ENCODE assay signal across 8 cellular contexts in genomic region chr3:49673131-49673714, GRCh38. TPM values are rescaled to one million over a fixed set of nuclear protein-coding genes. Genes with fewer than 3 reads are reported as not detected.
DNase-seq lines count a peak whose midpoint lies in the region; ATAC-seq and TF ChIP-seq lines count a peak whose summit lies in the region.

No MANE protein-coding gene starts in this region.

- no peak for TF ChIP-seq CTCF in neural progenitor cell (IDR thresholded peaks at IDR 0.05)

- H3K9me3 ChIP-seq in NT2/D1 (ENCODE audit: insufficient read depth, low read length) (no peaks in the 10 kb centered on the region), neural progenitor cell (ENCODE audit: low read depth) (no peaks in the 10 kb centered on the region)

- H2AFZ ChIP-seq in neural progenitor cell (replicated peaks): peak overlapping the region; percentile 54

- peaks cover 17% of the 10 kb centered on the region for H3F3A ChIP-seq in neural progenitor cell (ENCODE audit: low read depth)

- peak overlapping the region; percentile 93 to 95 for H3K27ac Mint-ChIP-seq in effector memory CD8-positive, alpha-beta T cell
- H3K27ac Mint-ChIP-seq in neural progenitor cell: peak overlapping the region; percentile 96

- no peak overlapping the region for H3K27ac ChIP-seq in neural progenitor cell

- no peak for DNase-seq in NT2/D1 (ENCODE audit: low read depth, low spot score)
- DNase-seq in effector memory CD8-positive, alpha-beta T cell: peak in 1 of 3 experiments; percentile 17
- peak; percentile 30 for DNase-seq in neural progenitor cell (ENCODE audit: low spot score)
- no peak for DNase-seq in SIG-M5 treated with dmso at 0.1 percent for 504 hours (lab: John Stamatoyannopoulos, UW; ENCODE audit: unreplicated experiment)
- no peak for DNase-seq in OCI-M1 (lab: John Stamatoyannopoulos, UW)
- no peak for DNase-seq in AG08395 (ENCODE audit: low spot score)

- peak overlapping the region; percentile 81 to 87 for H3K4me3 Mint-ChIP-seq in effector memory CD8-positive, alpha-beta T cell
- peak overlapping the region; percentile 95 for H3K4me3 Mint-ChIP-seq in neural progenitor cell

- H3K36me3 ChIP-seq in NT2/D1 (ENCODE audit: insufficient read depth, insufficient read length, low read length) (peaks cover 39% of the 10 kb centered on the region), neural progenitor cell (no peaks in the 10 kb centered on the region)

- no peaks in the 10 kb centered on the region for H3K9me3 Mint-ChIP-seq in effector memory CD8-positive, alpha-beta T cell
- H3K9me3 Mint-ChIP-seq in neural progenitor cell: no peaks in the 10 kb centered on the region

- H3K27me3 Mint-ChIP-seq in effector memory CD8-positive, alpha-beta T cell: peaks cover 0 to 11% of the 10 kb centered on the region in 2 donors
- peaks cover 2% of the 10 kb centered on the region for H3K27me3 Mint-ChIP-seq in neural progenitor cell (ENCODE audit: insufficient read depth, low read depth)

- no peaks in the 10 kb centered on the region for H3K27me3 ChIP-seq in NT2/D1 (ENCODE audit: insufficient read depth, insufficient read length)
- H3K27me3 ChIP-seq in neural progenitor cell: no peaks in the 10 kb centered on the region

- peak; percentile 3 for ATAC-seq in GM18907 (IDR thresholded peaks at IDR 0.05; ENCODE audit: unreplicated experiment)
- no peak for ATAC-seq in effector memory CD8-positive, alpha-beta T cell (replicated peaks)
- no peak for ATAC-seq in GM19397 (IDR thresholded peaks at IDR 0.05; ENCODE audit: unreplicated experiment)

- H3K4me1 ChIP-seq in NT2/D1 (ENCODE audit: insufficient read depth, insufficient read length): peaks cover 11% of the 10 kb centered on the region
- peaks cover 8% of the 10 kb centered on the region for H3K4me1 ChIP-seq in neural progenitor cell

- peak overlapping the region; percentile 94 for H3K4me2 ChIP-seq in neural progenitor cell

- peaks cover 17% of the 10 kb centered on the region for H3K36me3 Mint-ChIP-seq in effector memory CD8-positive, alpha-beta T cell (ENCODE audit: insufficient read depth)
- peaks cover 2% of the 10 kb centered on the region for H3K36me3 Mint-ChIP-seq in neural progenitor cell

- peaks cover 24% of the 10 kb centered on the region for H3K79me2 ChIP-seq in neural progenitor cell (ENCODE audit: low read depth)

- peaks cover 21% of the 10 kb centered on the region for H4K20me1 ChIP-seq in neural progenitor cell (ENCODE audit: low read depth)

- H3K4me3 ChIP-seq in NT2/D1 (ENCODE audit: insufficient read length, low read depth) (peak overlapping the region; percentile 95), neural progenitor cell (peak overlapping the region; percentile 81)

- peak overlapping the region; percentile 99 for H3K9ac ChIP-seq in NT2/D1 (ENCODE audit: insufficient read length, low read depth)
- no peak overlapping the region for H3K9ac ChIP-seq in neural progenitor cell

- peaks cover 19 to 21% of the 10 kb centered on the region in 2 donors for H3K4me1 Mint-ChIP-seq in effector memory CD8-positive, alpha-beta T cell (ENCODE audit: low read depth in 2 of 2)
- H3K4me1 Mint-ChIP-seq in neural progenitor cell: peaks cover 25% of the 10 kb centered on the region

RNA-seq across cellular contexts. Expression of gene APEH, which starts 0.9 kb away (rescaled TPM):
- 132 and 160 TPM in 2 replicates for total RNA-seq in neural progenitor cell (ENCODE audit: low replicate concordance)

RNA-seq across cellular contexts. Expression of gene MST1, which starts 16.1 kb away (rescaled TPM):
- total RNA-seq in neural progenitor cell (ENCODE audit: low replicate concordance): 2.7 and 8.8 TPM in 2 replicates

RNA-seq across cellular contexts. Expression of gene RNF123, which starts 16.1 kb away (rescaled TPM):
- total RNA-seq in neural progenitor cell (ENCODE audit: low replicate concordance): 15.0 and 34.4 TPM in 2 replicates

RNA-seq across cellular contexts. Expression of gene AMIGO3, which starts 46.3 kb away (rescaled TPM):
- 2.6 TPM in 1 of 2 replicates, not detected in the other for total RNA-seq in neural progenitor cell (ENCODE audit: low replicate concordance)

RNA-seq across cellular contexts. Expression of gene GMPPB, which starts 50.5 kb away (rescaled TPM):
- 10.6 and 18.8 TPM in 2 replicates for total RNA-seq in neural progenitor cell (ENCODE audit: low replicate concordance)
